ENCODE assay signal across 20 cellular contexts in genomic region chr12:9079883-9080673, GRCh38. TPM values are rescaled to one million over a fixed set of nuclear protein-coding genes. Genes with fewer than 3 reads are reported as not detected.
DNase-seq lines count a peak whose midpoint lies in the region; TF ChIP-seq lines count a peak whose summit lies in the region.
"Had no signal": no experiment of that assay in that cellular context is flagged by ENCODE, and none has a peak within 500 bp of the region (broad histone marks: within the 10 kb centered on the region; RNA-seq: fewer than 3 reads in every experiment).

No MANE protein-coding gene starts in this region.

- CTCF ChIA-PET in activated naive CD4-positive, alpha-beta T cell treated with anti-CD3 and anti-CD28 coated beads for 36 hours (lab: Charles Lee), result interaction anchor here (0.6 to 0.8 kb wide), 4 partner anchors 22 to 173 kb away, joined by 3 read pairs; no protein-coding TSS in a partner anchor

- H3K27ac Mint-ChIP-seq in neural crest cell (ENCODE audit: unreplicated experiment), result no peak overlapping the region
- no peak overlapping the region for H3K27ac Mint-ChIP-seq in activated naive CD4-positive, alpha-beta T cell treated with anti-CD3 and anti-CD28 coated beads for 36 hours
- H3K27ac Mint-ChIP-seq: B cell; CD4-positive, CD25-positive, alpha-beta regulatory T cell; CD8-positive, alpha-beta T cell; HFFc6 had no signal

- no peaks in the 10 kb centered on the region for H3K27me3 ChIP-seq in brain microvascular endothelial cell (replicated peaks)
- H3K27me3 ChIP-seq: BLaER1 had no signal

- no peak overlapping the region for H3K27ac ChIP-seq in brain microvascular endothelial cell
- H3K27ac ChIP-seq: 22Rv1, BLaER1, C4-2B had no signal

- intact Hi-C loops in activated naive CD4-positive, alpha-beta T cell treated with anti-CD3 and anti-CD28 coated beads for 36 hours (cut with micrococcal nuclease), result no loop called here

- TF ChIP-seq CTCF in GM12873 (IDR thresholded peaks at IDR 0.05; ENCODE audit: insufficient read depth, low read depth, low read length, missing control alignments) (peak; percentile 11), brain microvascular endothelial cell (IDR thresholded peaks at IDR 0.05; ENCODE audit: low read depth, low read length, missing control alignments) (peak; percentile 16), neural crest cell (conservative IDR thresholded peaks at IDR 0.05) (peak; percentile 35)

- H3K4me3 Mint-ChIP-seq in neural crest cell, result no peak overlapping the region
- H3K4me3 Mint-ChIP-seq in activated naive CD4-positive, alpha-beta T cell treated with anti-CD3 and anti-CD28 coated beads for 36 hours, result no peak overlapping the region
- H3K4me3 Mint-ChIP-seq: B cell; CD4-positive, CD25-positive, alpha-beta regulatory T cell; CD8-positive, alpha-beta T cell; HFFc6 had no signal

- peaks cover 22% of the 10 kb centered on the region for H3K9me3 Mint-ChIP-seq in neural crest cell
- H3K9me3 Mint-ChIP-seq in activated naive CD4-positive, alpha-beta T cell treated with anti-CD3 and anti-CD28 coated beads for 36 hours, result peaks cover 12% of the 10 kb centered on the region

- no peaks in the 10 kb centered on the region for H3K27me3 Mint-ChIP-seq in neural crest cell (ENCODE audit: low read depth)
- no peaks in the 10 kb centered on the region for H3K27me3 Mint-ChIP-seq in activated naive CD4-positive, alpha-beta T cell treated with anti-CD3 and anti-CD28 coated beads for 36 hours (ENCODE audit: low read depth)

- H3K4me3 ChIP-seq in brain microvascular endothelial cell (ENCODE audit: low read depth, low read length), result no peak overlapping the region
- H3K4me3 ChIP-seq: BLaER1, HAP-1 had no signal

- peaks cover 31% of the 10 kb centered on the region for H3K36me3 Mint-ChIP-seq in neural crest cell (ENCODE audit: low read depth)
- peaks cover 5% of the 10 kb centered on the region for H3K36me3 Mint-ChIP-seq in activated naive CD4-positive, alpha-beta T cell treated with anti-CD3 and anti-CD28 coated beads for 36 hours (ENCODE audit: low read depth)

- in situ Hi-C loops in brain microvascular endothelial cell (cut with HindIII; ENCODE audit: low pct_ligation_motif_present, low sequenced_read_pairs), result no loop called here

- H3K36me3 ChIP-seq in brain microvascular endothelial cell (replicated peaks), result no peaks in the 10 kb centered on the region
- H3K36me3 ChIP-seq: BLaER1, HAP-1 had no signal

- H3K4me1 Mint-ChIP-seq in neural crest cell, result no peaks in the 10 kb centered on the region
- H3K4me1 Mint-ChIP-seq in activated naive CD4-positive, alpha-beta T cell treated with anti-CD3 and anti-CD28 coated beads for 36 hours (ENCODE audit: low read depth), result no peaks in the 10 kb centered on the region
- H3K4me1 Mint-ChIP-seq: B cell had no signal

- DNase-seq in brain microvascular endothelial cell (no peak), foreskin melanocyte (peak; percentile 87), neural crest cell (ENCODE audit: low read depth, low spot score) (no peak), NCI-H345 treated with DMSO at 0.1 percent for 48 hours (lab: John Stamatoyannopoulos, UW; ENCODE audit: unreplicated experiment) (no peak), SIG-M5 (lab: John Stamatoyannopoulos, UW) (no peak)
- no peak for DNase-seq in activated naive CD4-positive, alpha-beta T cell treated with anti-CD3 and anti-CD28 coated beads for 36 hours
- DNase-seq: Caco-2; CD4-positive, CD25-positive, alpha-beta regulatory T cell; CD8-positive, alpha-beta T cell; DMS153; EL; GDM1; GOT3; HFFc6 had no signal

RNA-seq across cellular contexts. Expression of gene A2M, which starts 35.6 kb away (rescaled TPM):
- total RNA-seq in neural crest cell, result 66.4 and 76.7 TPM in 2 replicates
- total RNA-seq in activated naive CD4-positive, alpha-beta T cell treated with anti-CD3 and anti-CD28 coated beads for 36 hours, result not detected
- total RNA-seq: B cell; CD4-positive, CD25-positive, alpha-beta regulatory T cell; CD8-positive, alpha-beta T cell had no signal

Comparison
In these comparisons a context has a peak if more than half of its experiments do, and no peak if none do; other contexts are left out.
1. RNA of gene A2M, which starts 35.6 kb away (total RNA-seq): 66.4 to 76.7 TPM in neural crest cell; not detected in activated naive CD4-positive, alpha-beta T cell treated with anti-CD3 and anti-CD28 coated beads for 36 hours; every median in the first group is over 10 times any median in the second.
2. Peak in every context shown above with its lines, with median percentiles within 50 percentile points of each other: CTCF ChIP-seq.